ENCODE assay signal across 1 cellular context in genomic region chr12:121325922-121326396, GRCh38.
TF ChIP-seq lines count a peak whose summit lies in the region.

No MANE protein-coding gene starts in this region.

TF ChIP-seq in K562, 482 proteins besides CTCF, POLR2A, EP300 and RAD21 (continued from another document and continues in another):
- no peak for TF ChIP-seq ZBTB17 (CRISPR knock-in tag; IDR thresholded peaks at IDR 0.05)
- no peak for TF ChIP-seq ZSCAN29 (IDR thresholded peaks at IDR 0.05)
- no peak for TF ChIP-seq ZNF407 (IDR thresholded peaks at IDR 0.05; ENCODE audit: low read depth)
- no peak for TF ChIP-seq SIN3B (IDR thresholded peaks at IDR 0.05; ENCODE audit: low read depth)
- TF ChIP-seq ETV5 (CRISPR knock-in tag; IDR thresholded peaks at IDR 0.05; ENCODE audit: low read depth) = no peak
- TF ChIP-seq ATF3 (IDR thresholded peaks at IDR 0.05) = peak; percentile 92
- no peak for TF ChIP-seq ATF3 (CRISPR knock-in tag; conservative IDR thresholded peaks at IDR 0.05)
- TF ChIP-seq ZNF133 (CRISPR knock-in tag; IDR thresholded peaks at IDR 0.05) = no peak
- TF ChIP-seq ZNF124 (CRISPR knock-in tag; IDR thresholded peaks at IDR 0.05) = no peak
- TF ChIP-seq CTBP1 (IDR thresholded peaks at IDR 0.05; ENCODE audit: borderline replicate concordance) = peak; percentile 88
- peak; percentile 73; the same call in 1 of the 2 replicates for TF ChIP-seq LEF1 (IDR thresholded peaks at IDR 0.05)
- TF ChIP-seq CCNT2 (IDR thresholded peaks at IDR 0.05; ENCODE audit: borderline replicate concordance, extremely low read depth, insufficient read length, low read depth, low read length) = no peak
- TF ChIP-seq ARID4B (CRISPR knock-in tag; IDR thresholded peaks at IDR 0.05) = no peak
- TF ChIP-seq GTF2B (IDR thresholded peaks at IDR 0.05; ENCODE audit: extremely low read depth, insufficient read length) = no peak
- no peak for TF ChIP-seq JUNB (CRISPR knock-in tag; conservative IDR thresholded peaks at IDR 0.05)
- no peak for TF ChIP-seq ZFP36 (IDR thresholded peaks at IDR 0.05; ENCODE audit: low read depth, low read length, partially characterized antibody)
- TF ChIP-seq AFF1 (IDR thresholded peaks at IDR 0.05; ENCODE audit: low read depth in 1 of 2, partially characterized antibody in 2 of 2) = no peak
- TF ChIP-seq KLF6 (CRISPR knock-in tag; IDR thresholded peaks at IDR 0.05; ENCODE audit: borderline replicate concordance) = no peak; the same call in 1 of the 2 replicates
- TF ChIP-seq ELF2 (CRISPR knock-in tag; IDR thresholded peaks at IDR 0.05) = peak; percentile 41; the same call in 1 of the 2 replicates
- no peak for TF ChIP-seq POLR3A (IDR thresholded peaks at IDR 0.05; ENCODE audit: borderline replicate concordance, extremely low read depth, insufficient read depth, insufficient read length)
- peak; percentile 88; the same call in 1 of the 2 replicates for TF ChIP-seq DMBX1 (CRISPR knock-in tag; IDR thresholded peaks at IDR 0.05; ENCODE audit: borderline replicate concordance)
- no peak for TF ChIP-seq E2F1 (CRISPR knock-in tag; IDR thresholded peaks at IDR 0.05)
- TF ChIP-seq FOXK2 (conservative IDR thresholded peaks at IDR 0.05 in 1 of 2, IDR thresholded peaks at IDR 0.05 in 1 of 2; ENCODE audit: low read depth in 2 of 2) = no peak
- TF ChIP-seq LARP7 (IDR thresholded peaks at IDR 0.05) = no peak
- no peak for TF ChIP-seq ATF6 (CRISPR knock-in tag; IDR thresholded peaks at IDR 0.05)
- no peak for TF ChIP-seq CGGBP1 (CRISPR knock-in tag; IDR thresholded peaks at IDR 0.05)
- peak; percentile 81; the same call in 1 of the 2 replicates for TF ChIP-seq ZNF395 (CRISPR knock-in tag; IDR thresholded peaks at IDR 0.05)
- no peak for TF ChIP-seq RBM25 (IDR thresholded peaks at IDR 0.05; ENCODE audit: low read depth, low read length, severe bottlenecking)
